ENCODE assay signal across 8 cellular contexts in the genomic region with DNA sequence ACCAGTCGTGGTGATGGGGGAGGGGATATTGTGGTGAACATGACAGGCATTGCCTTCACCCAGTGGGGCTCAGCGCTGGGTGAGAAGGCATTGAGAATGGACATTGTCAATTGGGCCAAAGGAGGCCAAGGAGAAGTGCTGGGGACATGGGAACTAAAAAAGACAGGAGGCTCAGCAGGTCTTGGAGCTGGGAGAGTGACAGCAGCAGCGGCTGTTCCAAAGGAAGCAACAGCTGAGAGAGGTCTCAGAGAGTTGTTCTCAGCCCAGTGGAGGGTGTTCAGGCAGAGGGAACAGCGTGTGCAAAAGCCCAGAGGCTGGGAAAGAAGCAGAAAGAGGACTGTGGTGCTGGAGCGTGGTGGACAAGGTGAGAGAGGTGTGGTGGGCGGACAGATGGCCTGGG. TPM values are rescaled to one million over a fixed set of nuclear protein-coding genes. Genes with fewer than 3 reads are reported as not detected.
DNase-seq lines count a peak whose midpoint lies in the region; ATAC-seq and TF ChIP-seq lines count a peak whose summit lies in the region.
"Not testable (repeated sequence)": the region's sequence is repeated elsewhere in the genome, so short reads cannot be mapped to it uniquely, and the experiment has no call there.

No MANE protein-coding gene starts in this region.

- TF ChIP-seq CTCF in KMS-11 (conservative IDR thresholded peaks at IDR 0.05; ENCODE audit: low read depth, low read length); activated B cell treated with CpG ODN at 0.5 μM for 24 hours (IDR thresholded peaks at IDR 0.05); nephron progenitor cell (IDR thresholded peaks at IDR 0.05); type B pancreatic cell (conservative IDR thresholded peaks at IDR 0.05): not testable (repeated sequence)

- intact Hi-C loops in CD4-positive, alpha-beta memory T cell (cut with micrococcal nuclease), result loop anchor here (1.0 kb wide), 1 partner anchor 57 kb away; the partner anchor contains the start of gene ASNS
- intact Hi-C loops in activated B cell treated with CpG ODN at 0.5 μM for 24 hours (cut with micrococcal nuclease), result loop anchor here (1.0 to 2.0 kb wide), 3 partner anchors 56 to 825 kb away; partner anchors contain the start of gene ASNS

- not testable (repeated sequence) for H3K36me3 ChIP-seq in CD4-positive, alpha-beta memory T cell (ENCODE audit: insufficient read depth, low read length); KMS-11 (ENCODE audit: insufficient read depth)

- peaks cover 0 to 12% (median 2%) of the 10 kb centered on the region in 4 donors for H3K4me1 Mint-ChIP-seq in CD4-positive, alpha-beta memory T cell
- not testable (repeated sequence) for H3K4me1 Mint-ChIP-seq in activated B cell treated with CpG ODN at 0.5 μM for 24 hours; activated T-cell treated with anti-CD3 and anti-CD28 coated beads, Interleukin-2, amount 50 U/mL, for 72 hours (ENCODE audit: low read depth); activated naive CD8-positive, alpha-beta T cell treated with anti-CD3 and anti-CD28 coated beads, Interleukin-2, amount 50 U/mL, for 24 hours; type B pancreatic cell (ENCODE audit: unreplicated experiment)
- H3K4me1 Mint-ChIP-seq in immature natural killer cell, result peaks cover 0 to 10% of the 10 kb centered on the region in 2 donors
- H3K4me1 Mint-ChIP-seq in nephron progenitor cell, result peaks cover 12% of the 10 kb centered on the region

- H3K4me2 ChIP-seq in KMS-11, result not testable (repeated sequence)

- CTCF ChIA-PET in CD4-positive, alpha-beta memory T cell (lab: Charles Lee; ENCODE audit: partially characterized antibody), result not testable (repeated sequence)
- CTCF ChIA-PET in activated B cell treated with CpG ODN at 0.5 μM for 24 hours (lab: Charles Lee), result interaction anchor here (1.0 kb wide), 1 partner anchor 56 kb away, joined by 5 read pairs; the partner anchor contains the start of gene ASNS

- POLR2A ChIA-PET in CD4-positive, alpha-beta memory T cell (lab: Charles Lee; ENCODE audit: partially characterized antibody), result interaction anchor here (1.1 kb wide), 1 partner anchor 57 kb away, joined by 6 read pairs; the partner anchor contains the start of gene ASNS
- POLR2A ChIA-PET in activated B cell treated with CpG ODN at 0.5 μM for 24 hours (lab: Charles Lee), result interaction anchor here (0.6 to 1.4 kb wide), 2 partner anchors 56 to 172 kb away, joined by 3 to 4 read pairs; partner anchors contain the start of gene ASNS

- H3K9ac ChIP-seq in KMS-11, result not testable (repeated sequence)

- H2AFZ ChIP-seq in KMS-11 (ENCODE audit: low read depth), result peak overlapping the region; percentile 73; the same call in 1 of the 2 replicates

- not testable (repeated sequence) for H3K4me3 ChIP-seq in CD4-positive, alpha-beta memory T cell (ENCODE audit: low read length in 2 of 2); KMS-11 (IDR thresholded peaks at IDR 0.05; ENCODE audit: insufficient read depth, low read depth, low read length)

- peak overlapping the region; percentile 62 to 88 (median 70) for H3K4me3 Mint-ChIP-seq in CD4-positive, alpha-beta memory T cell
- peak overlapping the region; percentile 32 for H3K4me3 Mint-ChIP-seq in activated B cell treated with CpG ODN at 0.5 μM for 24 hours
- H3K4me3 Mint-ChIP-seq in activated T-cell treated with anti-CD3 and anti-CD28 coated beads, Interleukin-2, amount 50 U/mL, for 72 hours, result peak overlapping the region; percentile 70 to 78
- H3K4me3 Mint-ChIP-seq in activated naive CD8-positive, alpha-beta T cell treated with anti-CD3 and anti-CD28 coated beads, Interleukin-2, amount 50 U/mL, for 24 hours, result peak overlapping the region; percentile 59
- H3K4me3 Mint-ChIP-seq in immature natural killer cell, result peak overlapping the region; percentile 62 to 76 (median 74)
- H3K4me3 Mint-ChIP-seq in nephron progenitor cell, result peak overlapping the region; percentile 46
- peak overlapping the region; percentile 76 for H3K4me3 Mint-ChIP-seq in type B pancreatic cell

- H3K4me1 ChIP-seq in CD4-positive, alpha-beta memory T cell (ENCODE audit: insufficient read depth, low read length); KMS-11 (ENCODE audit: low read depth, poor library complexity, severe bottlenecking): not testable (repeated sequence)

- DNase-seq in CD4-positive, alpha-beta memory T cell; activated B cell treated with CpG ODN at 0.5 μM for 24 hours; activated T-cell treated with anti-CD3 and anti-CD28 coated beads, Interleukin-2, amount 50 U/mL, for 72 hours; activated naive CD8-positive, alpha-beta T cell treated with anti-CD3 and anti-CD28 coated beads, Interleukin-2, amount 50 U/mL, for 24 hours; immature natural killer cell; nephron progenitor cell; type B pancreatic cell (ENCODE audit: extremely low spot score, unreplicated experiment): not testable (repeated sequence)

- H3K27me3 Mint-ChIP-seq in CD4-positive, alpha-beta memory T cell; activated B cell treated with CpG ODN at 0.5 μM for 24 hours; activated T-cell treated with anti-CD3 and anti-CD28 coated beads, Interleukin-2, amount 50 U/mL, for 72 hours (ENCODE audit: low read depth); activated naive CD8-positive, alpha-beta T cell treated with anti-CD3 and anti-CD28 coated beads, Interleukin-2, amount 50 U/mL, for 24 hours; immature natural killer cell (ENCODE audit: low read depth in 3 of 3): not testable (repeated sequence)
- H3K27me3 Mint-ChIP-seq in nephron progenitor cell (ENCODE audit: low read depth, poor library complexity), result peaks cover 37% of the 10 kb centered on the region
- peaks cover 27% of the 10 kb centered on the region for H3K27me3 Mint-ChIP-seq in type B pancreatic cell

- H3K79me2 ChIP-seq in KMS-11 (ENCODE audit: insufficient read depth, low read depth), result not testable (repeated sequence)

- peak overlapping the region in 1 of 7 donors; percentile 51 for H3K27ac Mint-ChIP-seq in CD4-positive, alpha-beta memory T cell
- not testable (repeated sequence) for H3K27ac Mint-ChIP-seq in activated B cell treated with CpG ODN at 0.5 μM for 24 hours; activated T-cell treated with anti-CD3 and anti-CD28 coated beads, Interleukin-2, amount 50 U/mL, for 72 hours; activated naive CD8-positive, alpha-beta T cell treated with anti-CD3 and anti-CD28 coated beads, Interleukin-2, amount 50 U/mL, for 24 hours; nephron progenitor cell; type B pancreatic cell
- H3K27ac Mint-ChIP-seq in immature natural killer cell, result peak overlapping the region in 1 of 6 donors; percentile 40

- H3K36me3 Mint-ChIP-seq in CD4-positive, alpha-beta memory T cell; activated B cell treated with CpG ODN at 0.5 μM for 24 hours (ENCODE audit: low read depth); activated T-cell treated with anti-CD3 and anti-CD28 coated beads, Interleukin-2, amount 50 U/mL, for 72 hours (ENCODE audit: insufficient read depth in 2 of 2); activated naive CD8-positive, alpha-beta T cell treated with anti-CD3 and anti-CD28 coated beads, Interleukin-2, amount 50 U/mL, for 24 hours (ENCODE audit: low read depth); immature natural killer cell; nephron progenitor cell (ENCODE audit: low read depth); type B pancreatic cell: not testable (repeated sequence)

- H3K9me3 Mint-ChIP-seq in CD4-positive, alpha-beta memory T cell; activated B cell treated with CpG ODN at 0.5 μM for 24 hours; activated T-cell treated with anti-CD3 and anti-CD28 coated beads, Interleukin-2, amount 50 U/mL, for 72 hours; activated naive CD8-positive, alpha-beta T cell treated with anti-CD3 and anti-CD28 coated beads, Interleukin-2, amount 50 U/mL, for 24 hours; immature natural killer cell; nephron progenitor cell; type B pancreatic cell: not testable (repeated sequence)

- not testable (repeated sequence) for H3K27ac ChIP-seq in CD4-positive, alpha-beta memory T cell (ENCODE audit: low read depth, low read length); KMS-11

- not testable (repeated sequence) for H4K20me1 ChIP-seq in KMS-11 (ENCODE audit: insufficient read depth)

- not testable (repeated sequence) for H3K9me3 ChIP-seq in CD4-positive, alpha-beta memory T cell (ENCODE audit: control insufficient read depth in 1 of 2, low read length in 2 of 2)

- ATAC-seq in activated B cell treated with CpG ODN at 0.5 μM for 24 hours (ENCODE audit: low read depth); activated T-cell treated with anti-CD3 and anti-CD28 coated beads, Interleukin-2, amount 50 U/mL, for 72 hours (replicated peaks in 1 of 2); activated naive CD8-positive, alpha-beta T cell treated with anti-CD3 and anti-CD28 coated beads, Interleukin-2, amount 50 U/mL, for 24 hours: not testable (repeated sequence)

- not testable (repeated sequence) for H3K27me3 ChIP-seq in CD4-positive, alpha-beta memory T cell (ENCODE audit: insufficient read depth, low read length); KMS-11 (ENCODE audit: insufficient read depth, low read depth)

RNA-seq across cellular contexts. Expression of gene ASNS, which starts 56.6 kb away (rescaled TPM):
- total RNA-seq in CD4-positive, alpha-beta memory T cell, result 10 to 100 TPM; 36.6 to 37.9 TPM
- 10 to 100 TPM; 23.0 to 32.3 TPM for polyA plus RNA-seq in CD4-positive, alpha-beta memory T cell
- 92.1 and 101 TPM in 2 replicates for total RNA-seq in activated B cell treated with CpG ODN at 0.5 μM for 24 hours
- total RNA-seq in activated T-cell treated with anti-CD3 and anti-CD28 coated beads, Interleukin-2, amount 50 U/mL, for 72 hours, result 100 to 1,000 TPM; 338 to 383 TPM
- 10 to 100 TPM; 11.8 to 41.7 (median 14.7) TPM for polyA plus RNA-seq in immature natural killer cell
- 48.0 and 50.5 TPM in 2 replicates for total RNA-seq in type B pancreatic cell (ENCODE audit: low replicate concordance)
